1 cellular context compared by ENCODE assay signal in the genomic region with DNA sequence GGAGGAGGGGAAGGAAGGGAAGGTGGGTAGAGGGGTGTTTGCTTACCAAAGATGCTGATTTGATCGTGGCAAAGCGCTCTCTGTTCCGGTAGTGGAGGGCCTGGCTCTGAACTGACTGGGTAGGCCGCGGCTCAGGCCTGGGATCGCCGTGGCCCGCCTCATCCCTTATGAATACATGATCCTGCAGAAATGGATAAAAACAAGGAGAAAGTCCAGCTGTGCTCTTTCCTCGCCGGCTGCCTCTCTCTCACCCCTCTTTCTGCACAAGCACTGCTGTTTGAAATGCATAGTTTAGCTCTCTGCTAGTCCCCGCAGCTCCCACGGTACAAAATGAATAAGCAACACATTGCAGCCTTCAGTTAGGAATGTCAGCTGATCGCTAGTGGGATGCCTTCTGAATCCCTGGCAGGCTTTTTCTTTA.
TF ChIP-seq lines count a peak whose summit lies in the region.

No MANE protein-coding gene starts in this region.

TF ChIP-seq in H1, 55 proteins besides CTCF, POLR2A, EP300 and RAD21:
- TF ChIP-seq, protein P1, sequence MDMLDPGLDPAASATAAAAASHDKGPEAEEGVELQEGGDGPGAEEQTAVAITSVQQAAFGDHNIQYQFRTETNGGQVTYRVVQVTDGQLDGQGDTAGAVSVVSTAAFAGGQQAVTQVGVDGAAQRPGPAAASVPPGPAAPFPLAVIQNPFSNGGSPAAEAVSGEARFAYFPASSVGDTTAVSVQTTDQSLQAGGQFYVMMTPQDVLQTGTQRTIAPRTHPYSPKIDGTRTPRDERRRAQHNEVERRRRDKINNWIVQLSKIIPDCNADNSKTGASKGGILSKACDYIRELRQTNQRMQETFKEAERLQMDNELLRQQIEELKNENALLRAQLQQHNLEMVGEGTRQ (IDR thresholded peaks at IDR 0.05; ENCODE audit: low read length): no peak
- TF ChIP-seq ASH2L (IDR thresholded peaks at IDR 0.05; ENCODE audit: low read length): peak; percentile 83
- no peak for TF ChIP-seq CREB1 (IDR thresholded peaks at IDR 0.05)
- no peak for TF ChIP-seq SP2 (IDR thresholded peaks at IDR 0.05; ENCODE audit: low read length)
- no peak for TF ChIP-seq GABPA (IDR thresholded peaks at IDR 0.05; ENCODE audit: borderline replicate concordance, insufficient read depth, low read length)
